Comparison of ENCODE assay signal across 1 cellular context in genomic region chr20:31813611-31814010, GRCh38.
TF ChIP-seq lines count a peak whose summit lies in the region.

No MANE protein-coding gene starts in this region.

TF ChIP-seq in HepG2, 621 proteins besides CTCF, POLR2A, EP300 and RAD21:
- TF ChIP-seq KDM6A (CRISPR knock-in tag; IDR thresholded peaks at IDR 0.05; ENCODE audit: low read depth) (no peak), ZFYVE20 (CRISPR knock-in tag; IDR thresholded peaks at IDR 0.05; ENCODE audit: borderline replicate concordance, low read depth) (no peak), MYC (CRISPR knock-in tag; IDR thresholded peaks at IDR 0.05; ENCODE audit: borderline replicate concordance) (no peak), ZBTB42 (CRISPR knock-in tag; IDR thresholded peaks at IDR 0.05) (no peak), TBX3 (IDR thresholded peaks at IDR 0.05; ENCODE audit: borderline replicate concordance) (no peak), NFKBIZ (CRISPR knock-in tag; IDR thresholded peaks at IDR 0.05) (no peak), ATF3 (CRISPR knock-in tag; IDR thresholded peaks at IDR 0.05) (no peak), ZNF563 (CRISPR knock-in tag; IDR thresholded peaks at IDR 0.05) (no peak), POLR2G (IDR thresholded peaks at IDR 0.05; ENCODE audit: low read depth, low read length) (no peak), SP4 (CRISPR knock-in tag; IDR thresholded peaks at IDR 0.05) (no peak), SP1 (IDR thresholded peaks at IDR 0.05) (no peak), SP1 (CRISPR knock-in tag; IDR thresholded peaks at IDR 0.05) (no peak), ZNF607 (CRISPR knock-in tag; IDR thresholded peaks at IDR 0.05; ENCODE audit: borderline replicate concordance) (no peak), KLF13 (CRISPR knock-in tag; IDR thresholded peaks at IDR 0.05) (no peak)
